In genomic region chr11:61922539-61922938, GRCh38 we compare ENCODE assay signal across 9 cellular contexts. TPM values are rescaled to one million over a fixed set of nuclear protein-coding genes. Genes with fewer than 3 reads are reported as not detected.
DNase-seq lines count a peak whose midpoint lies in the region; ATAC-seq and TF ChIP-seq lines count a peak whose summit lies in the region.
"Had no signal": no experiment of that assay in that cellular context is flagged by ENCODE, and none has a peak within 500 bp of the region (broad histone marks: within the 10 kb centered on the region; RNA-seq: fewer than 3 reads in every experiment).

No MANE protein-coding gene starts in this region.

- DNase-seq in H7 (peak; percentile 45), adrenal gland (peak in 5 of 7 donors; percentile 45 to 80 (median 62)), iris pigment epithelial cell (ENCODE audit: low read depth) (peak; percentile 29), stomach (peak; percentile 36), NCI-H2196 (lab: John Stamatoyannopoulos, UW; ENCODE audit: unreplicated experiment) (no peak), NCI-H446 treated with DMSO at 0.1 percent for 48 hours (lab: John Stamatoyannopoulos, UW) (no peak), WERI-Rb-1 (no peak)

- TF ChIP-seq POLR2A in adrenal gland (IDR thresholded peaks at IDR 0.05) (peak in 1 of 2 donors; percentile 14), stomach (IDR thresholded peaks at IDR 0.05) (no peak)

- H3K4me1 ChIP-seq in adrenal gland (replicated peaks in 1 of 2) (peaks cover 13 to 30% of the 10 kb centered on the region in 2 donors), stomach (peaks cover 27 to 45% (median 35%) of the 10 kb centered on the region in 4 donors)

- 52 to 59% (median 57%) methylated on average over 6 of the region's 6 CpGs for WGBS in adrenal gland, 4 donors
- 25 to 35% (median 30%) methylated on average over 6 of the region's 6 CpGs for WGBS in stomach, 5 donors

- H3K27ac ChIP-seq in adrenal gland, result peak overlapping the region in 4 of 5 donors; percentile 50 to 93 (median 69)
- peak overlapping the region in 4 of 5 donors; percentile 69 to 86 (median 78) for H3K27ac ChIP-seq in stomach
- H3K27ac ChIP-seq in WERI-Rb-1, result no peak overlapping the region

- H3K36me3 ChIP-seq in H7 (replicated peaks; ENCODE audit: control insufficient read depth, insufficient read depth, low read length) (no peaks in the 10 kb centered on the region), adrenal gland (replicated peaks in 1 of 2) (no peaks in the 10 kb centered on the region), stomach (no peaks in the 10 kb centered on the region), WERI-Rb-1 (no peaks in the 10 kb centered on the region)

- H3K27me3 ChIP-seq in H7 (ENCODE audit: control insufficient read depth, insufficient read depth, low read length) (peaks cover 12% of the 10 kb centered on the region), adrenal gland (no peaks in the 10 kb centered on the region), stomach (peaks cover 0 to 35% (median 8%) of the 10 kb centered on the region in 3 donors), WERI-Rb-1 (ENCODE audit: insufficient read depth, low read depth, severe bottlenecking) (no peaks in the 10 kb centered on the region)

- H3K4me3 ChIP-seq in H7 (ENCODE audit: insufficient read depth, low read depth, low read length), result no peak overlapping the region
- no peak overlapping the region for H3K4me3 ChIP-seq in adrenal gland
- no peak overlapping the region for H3K4me3 ChIP-seq in stomach
- H3K4me3 ChIP-seq in WERI-Rb-1 (ENCODE audit: low read depth, low read length), result no peak overlapping the region

- TF ChIP-seq EP300 in stomach (IDR thresholded peaks at IDR 0.05), result no peak

- TF ChIP-seq CTCF in adrenal gland (IDR thresholded peaks at IDR 0.05) (no peak), stomach (IDR thresholded peaks at IDR 0.05) (no peak), WERI-Rb-1 (IDR thresholded peaks at IDR 0.05; ENCODE audit: low read depth, low read length) (no peak)

- ATAC-seq in GM19023 (IDR thresholded peaks at IDR 0.05; ENCODE audit: unreplicated experiment), result no peak

- intact Hi-C loops in adrenal gland (cut with DNase I), result no loop called here
- intact Hi-C loops in stomach (cut with DNase I; ENCODE audit: low total_unique reads), result no loop called here

- H3K9me3 ChIP-seq in adrenal gland (replicated peaks in 1 of 3) (no peaks in the 10 kb centered on the region), stomach (no peaks in the 10 kb centered on the region), WERI-Rb-1 (ENCODE audit: severe bottlenecking) (no peaks in the 10 kb centered on the region)

RNA-seq across cellular contexts. Expression of gene RAB3IL1, which starts 5.2 kb away (rescaled TPM):
- 5.8 and 7.2 TPM in 2 replicates for total RNA-seq in H7 (2014; rRNA removed; shearing (Covaris generic))
- total RNA-seq in adrenal gland (10 to 100 TPM; 10.9 to 23.7 (median 20.1) TPM), stomach (10 to 100 TPM in 2 of 5 donors, 1 to 10 TPM in 1, under 1 TPM in 1, not detected in 1; 0.58 to 12.8 (median 7.1) TPM)
- polyA plus RNA-seq in adrenal gland (10 to 100 TPM in 2 of 3 donors, 1 to 10 TPM in 1; 2.7 to 17.4 (median 15.5) TPM), stomach (10 to 100 TPM in 2 of 3 donors, 1 to 10 TPM in 1; 5.3 to 13.3 (median 11.6) TPM)

RNA-seq across cellular contexts. Expression of gene BEST1, which starts 27.6 kb away (rescaled TPM):
- total RNA-seq in H7 (2014; rRNA removed; shearing (Covaris generic)), result 0.30 and 0.45 TPM in 2 replicates
- 1 to 10 TPM; 2.4 to 5.2 (median 3.9) TPM for total RNA-seq in adrenal gland
- 1 to 10 TPM; 1.4 to 6.8 (median 4.8) TPM for polyA plus RNA-seq in adrenal gland
- total RNA-seq in stomach, result 10 to 100 TPM in 2 of 5 donors, 1 to 10 TPM in 2, not detected in 1; 1.2 to 27.4 (median 6.6) TPM
- polyA plus RNA-seq in stomach, result 1 to 10 TPM; 3.4 to 3.8 (median 3.7) TPM
- total RNA-seq: glomerular endothelial cell had no signal

RNA-seq across cellular contexts. Expression of gene FADS3, which starts 31.2 kb away (rescaled TPM):
- 27.1 and 41.3 TPM in 2 replicates for total RNA-seq in H7 (2014; rRNA removed; shearing (Covaris generic))
- total RNA-seq in adrenal gland, result 100 to 1,000 TPM in 6 of 8 donors, 10 to 100 TPM in 2; 74.5 to 145 (median 112) TPM
- 100 to 1,000 TPM in 2 of 3 donors, 10 to 100 TPM in 1; 98.2 to 175 (median 103) TPM for polyA plus RNA-seq in adrenal gland
- total RNA-seq in stomach, result 100 to 1,000 TPM in 1 of 5 donors, 10 to 100 TPM in 3, 1 to 10 TPM in 1; 2.6 to 140 (median 22.8) TPM
- 10 to 100 TPM in 1 of 3 donors, 1 to 10 TPM in 2; 7.5 to 23.3 (median 7.9) TPM for polyA plus RNA-seq in stomach

RNA-seq across cellular contexts. Expression of gene FTH1, which starts 44.9 kb away (rescaled TPM):
- 443 and 463 TPM in 2 replicates for total RNA-seq in H7 (2014; rRNA removed; shearing (Covaris generic))
- total RNA-seq in adrenal gland, result 1,000 to 10,000 TPM; 1,483 to 5,565 (median 3,595) TPM
- polyA plus RNA-seq in adrenal gland, result 1,000 to 10,000 TPM; 2,586 to 4,544 (median 2,902) TPM
- 1,000 to 10,000 TPM in 4 of 5 donors, 100 to 1,000 TPM in 1; 703 to 2,177 (median 1,757) TPM for total RNA-seq in stomach
- polyA plus RNA-seq in stomach, result 1,000 to 10,000 TPM; 4,996 to 8,523 (median 5,775) TPM

Comparison
In these comparisons a context has a peak if more than half of its experiments do, and no peak if none do; other contexts are left out.
1. DNase-seq: peak in H7 (single experiment), adrenal gland (5 of 7), iris pigment epithelial cell (single experiment) and stomach (single experiment); none in NCI-H2196 (single experiment), NCI-H446 treated with DMSO at 0.1 percent for 48 hours (single experiment) and WERI-Rb-1 (single experiment).